ENCODE assay signal across 9 cellular contexts in the genomic region with DNA sequence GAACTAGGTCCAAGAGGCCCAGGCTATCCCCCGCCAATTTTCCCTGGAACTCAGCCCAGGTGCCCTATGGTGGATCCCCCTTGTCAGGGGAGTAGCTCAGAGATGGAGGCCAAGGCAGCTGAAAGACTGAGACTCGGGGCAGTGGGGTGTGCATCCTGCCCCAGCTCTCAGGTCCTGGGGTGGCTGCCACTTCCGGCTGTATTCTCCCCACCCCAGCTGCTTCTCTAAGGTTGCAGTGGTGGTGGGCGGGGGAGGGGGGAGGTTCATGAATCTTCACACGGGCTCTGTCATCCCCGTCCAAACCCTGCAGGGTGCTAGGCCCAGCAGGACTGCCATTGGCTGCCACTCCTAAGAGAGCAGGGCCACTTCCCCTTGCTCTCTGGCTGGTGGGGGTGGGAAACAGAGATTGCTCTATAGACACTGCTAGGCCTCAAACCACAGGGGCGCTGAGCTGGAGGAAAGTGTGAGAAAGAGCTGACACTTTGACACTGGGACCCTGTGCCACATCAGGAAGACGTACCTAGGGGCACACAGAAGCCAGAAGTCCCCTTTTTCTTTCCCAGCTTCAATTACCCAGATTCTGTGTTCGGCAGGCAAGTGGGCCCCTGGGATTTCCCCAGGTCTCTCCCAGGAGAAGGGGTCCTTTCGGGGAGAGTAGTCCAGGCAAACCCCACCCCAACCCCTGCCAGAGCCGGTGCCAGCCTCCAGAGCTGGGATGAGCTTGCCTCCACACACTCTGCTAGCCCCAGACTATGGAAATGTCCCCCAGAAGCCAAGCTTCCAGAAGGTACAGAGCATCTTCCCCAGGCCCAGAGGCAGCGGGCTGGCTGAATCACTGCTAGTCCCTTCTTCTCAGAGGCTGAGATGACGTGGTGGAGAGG. TPM values are rescaled to one million over a fixed set of nuclear protein-coding genes. Genes with fewer than 3 reads are reported as not detected.
DNase-seq lines count a peak whose midpoint lies in the region; ATAC-seq, FAIRE-seq and TF ChIP-seq lines count a peak whose summit lies in the region.
"Had no signal": no experiment of that assay in that cellular context is flagged by ENCODE, and none has a peak within 500 bp of the region (broad histone marks: within the 10 kb centered on the region; RNA-seq: fewer than 3 reads in every experiment).

No MANE protein-coding gene starts in this region.

- no peak overlapping the region for H3K23ac ChIP-seq in H9 (ENCODE audit: insufficient read length, low read depth, low read length)

- no peak overlapping the region for H4K91ac ChIP-seq in H9 (ENCODE audit: insufficient read length, low read depth, low read length)

- in situ Hi-C loops in HepG2 (cut with HindIII; ENCODE audit: extremely low pct_ligation_motif_present, low pct_unique_long_range_greater_than_20kb): no loop called here

- H2BK120ac ChIP-seq in H9 (ENCODE audit: low read depth, low read length, poor library complexity, severe bottlenecking): no peak overlapping the region

- DNase-seq in right lobe of liver (peak in 2 of 3 donors; percentile 48 to 69), HepG2 (ENCODE audit: low spot score) (no peak), H9 (no peak), NCI-H146 (lab: John Stamatoyannopoulos, UW) (no peak)
- DNase-seq in activated CD4-positive, alpha-beta T cell treated with anti-CD3 and anti-CD28 coated beads for 48 hours: peak; percentile 86
- peak; percentile 61 for DNase-seq in stimulated activated CD8-positive, alpha-beta memory T cell treated with anti-CD3 and anti-CD28 coated beads, Interleukin-12 subunit alpha, Interleukin-12 subunit beta, amount 100 ng/mL, for 1 hour (ENCODE audit: low read depth)

- H3K9me3 ChIP-seq in right lobe of liver: no peaks in the 10 kb centered on the region
- H3K9me3 ChIP-seq in HepG2 (ENCODE audit: low read length): no peaks in the 10 kb centered on the region
- H3K9me3 ChIP-seq in H9 (ENCODE audit: control insufficient read depth, low read depth, low read length): no peaks in the 10 kb centered on the region
- H3K9me3 ChIP-seq: A549 had no signal

- TF ChIP-seq EP300 in HepG2 (IDR thresholded peaks at IDR 0.05; ENCODE audit: low read depth in 2 of 2, low read length in 2 of 2): no peak
- TF ChIP-seq EP300 in HepG2 (CRISPR knock-in tag; IDR thresholded peaks at IDR 0.05; ENCODE audit: borderline replicate concordance): no peak

- no peak overlapping the region for H3K4ac ChIP-seq in H9 (ENCODE audit: low read depth, low read length)

- no peak overlapping the region for H3K27ac Mint-ChIP-seq in H9

- no peak overlapping the region for H2BK12ac ChIP-seq in H9 (ENCODE audit: insufficient read length, low read depth, low read length)

- H4K5ac ChIP-seq in H9 (ENCODE audit: insufficient read length, low read depth, low read length): no peak overlapping the region

- ATAC-seq in right lobe of liver (peak; percentile 33 to 59 (median 50)), HepG2 (no peak), HG03521 (IDR thresholded peaks at IDR 0.05; ENCODE audit: unreplicated experiment) (peak; percentile 75), esophagus mucosa (peak; percentile 59)
- ATAC-seq: A549 had no signal

- CTCF ChIA-PET in HepG2 (lab: Yijun Ruan, JAX; ENCODE audit: low intra/inter-chr PET ratio, low total read pairs): no interaction called here

- H3K27ac ChIP-seq in right lobe of liver (no peak overlapping the region), HepG2 (ENCODE audit: extremely low read length, insufficient read depth, low read length) (no peak overlapping the region), H9 (ENCODE audit: insufficient read length, low read depth, low read length) (no peak overlapping the region)
- H3K27ac ChIP-seq: A549 had no signal

- FAIRE-seq in HepG2 (lab: Jason Lieb, UNC): no peak
- FAIRE-seq: A549 had no signal

- TF ChIP-seq CTCF in right lobe of liver (IDR thresholded peaks at IDR 0.05) (no peak), HepG2 (CRISPR knock-in tag; IDR thresholded peaks at IDR 0.05) (no peak), H9 (conservative IDR thresholded peaks at IDR 0.05) (no peak)

- H3K27me3 ChIP-seq in right lobe of liver (no peaks in the 10 kb centered on the region), HepG2 (ENCODE audit: control insufficient read depth in 1 of 2, insufficient read depth in 2 of 2, low read length in 2 of 2) (no peaks in the 10 kb centered on the region), H9 (ENCODE audit: insufficient read depth, low read length) (no peaks in the 10 kb centered on the region)

- BruUV-seq in HepG2 (replicated peaks; lab: Mats Ljungman, UMichigan): no TSS peak

- no peak overlapping the region for H4K8ac ChIP-seq in H9 (replicated peaks; ENCODE audit: insufficient read length, low read depth, low read length)

- TF ChIP-seq POLR2A in right lobe of liver (IDR thresholded peaks at IDR 0.05): no peak
- no peak for TF ChIP-seq POLR2A in HepG2 (IDR thresholded peaks at IDR 0.05; ENCODE audit: insufficient read depth in 1 of 2, low read depth in 2 of 2, low read length in 2 of 2)

- H3K4me2 ChIP-seq in HepG2 (ENCODE audit: low read depth, low read length) (no peak overlapping the region), H9 (ENCODE audit: insufficient read depth, insufficient read length, low read length) (no peak overlapping the region)
- H3K4me2 ChIP-seq: A549 had no signal

- H3K9me3 Mint-ChIP-seq in H9: peaks cover 0 to 47% of the 10 kb centered on the region in 2 experiments; a peak in 2 of 5 replicates

- WGBS in right lobe of liver (ENCODE audit: insufficient coverage, low coverage, low lambda C conversion rate, missing lambda C conversion rate): 54% methylated on average over 5 of the region's 13 CpGs
- WGBS in HepG2 (ENCODE audit: low lambda C conversion rate): 60% methylated on average over 2 of the region's 13 CpGs
- WGBS in H9 (ENCODE audit: extremely low coverage, insufficient read length, low lambda C conversion rate): no CpG with 5 or more reads among the region's 13 CpGs

- POLR2A ChIA-PET in HepG2 (lab: Yijun Ruan, JAX): no interaction called here

- H3K27me3 Mint-ChIP-seq in H9 (ENCODE audit: low read depth): peaks cover 14% of the 10 kb centered on the region

- H3K36me3 ChIP-seq in right lobe of liver: no peaks in the 10 kb centered on the region
- no peaks in the 10 kb centered on the region for H3K36me3 ChIP-seq in HepG2 (replicated peaks in 1 of 2; ENCODE audit: control insufficient read depth in 1 of 2, insufficient read depth in 2 of 2, low read length in 2 of 2)

- no peak overlapping the region for H2BK20ac ChIP-seq in H9 (ENCODE audit: low read depth, low read length, poor library complexity, severe bottlenecking)

- H3K4me3 Mint-ChIP-seq in H9: no peak overlapping the region

- no peaks in the 10 kb centered on the region for H4K20me1 ChIP-seq in HepG2 (ENCODE audit: insufficient read depth, low read length)
- H4K20me1 ChIP-seq in H9 (ENCODE audit: control insufficient read depth, insufficient read depth, insufficient read length): no peaks in the 10 kb centered on the region

- intact Hi-C loops in right lobe of liver (cut with DNase I): no loop called here
- intact Hi-C loops in HepG2 (cut with micrococcal nuclease; ENCODE audit: unreplicated experiment): no loop called here

- no peak overlapping the region for H2BK15ac ChIP-seq in H9 (ENCODE audit: low read depth, low read length)

- H2AFZ ChIP-seq in HepG2 (ENCODE audit: low read length) (no peak overlapping the region), H9 (ENCODE audit: low read length) (no peak overlapping the region)

- no peak overlapping the region for H2AK5ac ChIP-seq in H9 (ENCODE audit: insufficient read length, low read length)

- no peaks in the 10 kb centered on the region for H3K79me2 ChIP-seq in HepG2 (ENCODE audit: insufficient read depth, low read length)
- no peaks in the 10 kb centered on the region for H3K79me2 ChIP-seq in H9 (ENCODE audit: insufficient read depth, low read length)

- no peaks in the 10 kb centered on the region for H3K23me2 ChIP-seq in H9 (ENCODE audit: insufficient read length, low read depth, low read length, poor library complexity, severe bottlenecking)

- no peaks in the 10 kb centered on the region for H3K79me1 ChIP-seq in H9 (ENCODE audit: insufficient read depth, low read depth, low read length, poor library complexity, severe bottlenecking)

- H3K9ac ChIP-seq in HepG2 (ENCODE audit: insufficient read depth, low read depth, low read length) (no peak overlapping the region), H9 (ENCODE audit: extremely low read depth, insufficient read length, low read length) (no peak overlapping the region)

- H2BK5ac ChIP-seq in H9 (ENCODE audit: insufficient read length, low read length): no peak overlapping the region

- TF ChIP-seq RAD21 in HepG2 (CRISPR knock-in tag; IDR thresholded peaks at IDR 0.05): no peak

- H3K18ac ChIP-seq in H9 (ENCODE audit: insufficient read length, low read depth, low read length): no peak overlapping the region

- H3T11ph ChIP-seq in H9 (ENCODE audit: low read length): no peak overlapping the region

- H3K4me1 Mint-ChIP-seq in H9: peaks cover 2 to 4% of the 10 kb centered on the region in 2 experiments; a peak in 2 of 4 replicates

- no peaks in the 10 kb centered on the region; a peak in 1 of 7 replicates for H3K36me3 Mint-ChIP-seq in H9 (ENCODE audit: insufficient read depth in 1 of 3, low read depth in 3 of 3)

- H3K4me1 ChIP-seq in right lobe of liver: no peaks in the 10 kb centered on the region
- peaks cover 24% of the 10 kb centered on the region for H3K4me1 ChIP-seq in HepG2 (ENCODE audit: insufficient read depth, low read length)
- H3K4me1 ChIP-seq in H9 (ENCODE audit: insufficient read depth, low read length): no peaks in the 10 kb centered on the region; the same call in 1 of the 2 replicates
- H3K4me1 ChIP-seq: A549 had no signal

- H3K14ac ChIP-seq in H9 (ENCODE audit: insufficient read depth, low read length): no peak overlapping the region

- peak overlapping the region in 2 of 3 donors; percentile 14 to 29 for H3K4me3 ChIP-seq in right lobe of liver
- no peak overlapping the region for H3K4me3 ChIP-seq in HepG2 (replicated peaks in 1 of 3; ENCODE audit: insufficient read depth in 1 of 3, low read depth in 2 of 3, low read length in 3 of 3)
- H3K4me3 ChIP-seq: A549 had no signal

- H3K56ac ChIP-seq in H9 (ENCODE audit: insufficient read length, low read depth, low read length): no peak overlapping the region

RNA-seq across cellular contexts. Expression of a gene that starts 1.6 kb away (rescaled TPM):
- 1 to 10 TPM; 1.7 to 5.7 (median 3.3) TPM for total RNA-seq in right lobe of liver
- total RNA-seq in HepG2 (2016; rRNA removed; fragmentation: Illumina TruSeq; extraction: Trizol): not detected in 2 replicates
- not detected in 2 replicates for total RNA-seq in HepG2 (2016; cell fraction: cytosol; rRNA removed; fragmentation: Illumina TruSeq; extraction: Trizol; ENCODE audit: low read depth)
- not detected in 2 replicates for total RNA-seq in HepG2 (2016; cell fraction: insoluble cytoplasmic fraction; rRNA removed; fragmentation: Illumina TruSeq; extraction: Trizol)
- total RNA-seq in HepG2 (2016; cell fraction: membrane; rRNA removed; fragmentation: Illumina TruSeq; extraction: Trizol): not detected in 2 replicates
- total RNA-seq in HepG2 (2016; cell fraction: nucleus; rRNA removed; fragmentation: Illumina TruSeq; extraction: Trizol): not detected in 2 replicates
- polyA plus RNA-seq in HepG2 (2011; rRNA removed): 0.08 and 0.09 TPM in 2 replicates
- 0.11 and 0.12 TPM in 2 replicates for polyA plus RNA-seq in HepG2 (2011; cell fraction: cytosol; rRNA removed)
- polyA plus RNA-seq in HepG2 (2011; cell fraction: nucleus; rRNA removed): 0.03 and 0.10 TPM in 2 replicates
- 0.11 TPM in 1 of 2 replicates, not detected in the other for polyA plus RNA-seq in HepG2 (2012)
- polyA plus RNA-seq in HepG2 (2016; cell fraction: cytosol; fragmentation: Illumina TruSeq; extraction: Trizol; ENCODE audit: low read depth): not detected in 2 replicates
- not detected in 2 replicates for polyA plus RNA-seq in HepG2 (2016; cell fraction: insoluble cytoplasmic fraction; fragmentation: Illumina TruSeq; extraction: Trizol; ENCODE audit: low read depth)
- not detected in 2 replicates for polyA plus RNA-seq in HepG2 (2016; cell fraction: membrane; fragmentation: Illumina TruSeq; extraction: Trizol; ENCODE audit: low read depth)
- polyA plus RNA-seq in HepG2 (2016; cell fraction: nucleus; fragmentation: Illumina TruSeq; extraction: Trizol; ENCODE audit: insufficient read depth, low read depth): not detected in 2 replicates
- polyA minus RNA-seq in HepG2 (2011; rRNA and poly(A)+ RNA removed; ENCODE audit: low replicate concordance): 0.07 TPM in 1 of 2 replicates, not detected in the other
- polyA minus RNA-seq in HepG2 (2011; cell fraction: cytosol; rRNA and poly(A)+ RNA removed): not detected in 2 replicates
- polyA minus RNA-seq in HepG2 (2011; cell fraction: nucleus; rRNA and poly(A)+ RNA removed): not detected in 2 replicates
- 1.6 TPM for total RNA-seq in esophagus mucosa
- not detected in 2 replicates for total RNA-seq in H9 (2021)
- polyA plus RNA-seq: A549 had no signal

RNA-seq across cellular contexts. Expression of a gene that starts 42.6 kb away (rescaled TPM):
- 10 to 100 TPM in 4 of 6 experiments, 1 to 10 TPM in 2; 2.9 to 30.7 (median 16.5) TPM for total RNA-seq in right lobe of liver
- 0.49 and 1.1 TPM in 2 replicates for total RNA-seq in HepG2 (2016; rRNA removed; fragmentation: Illumina TruSeq; extraction: Trizol)
- not detected in 2 replicates for total RNA-seq in HepG2 (2016; cell fraction: cytosol; rRNA removed; fragmentation: Illumina TruSeq; extraction: Trizol; ENCODE audit: low read depth)
- total RNA-seq in HepG2 (2016; cell fraction: insoluble cytoplasmic fraction; rRNA removed; fragmentation: Illumina TruSeq; extraction: Trizol): 0.34 and 1.1 TPM in 2 replicates
- 0.15 and 0.17 TPM in 2 replicates for total RNA-seq in HepG2 (2016; cell fraction: membrane; rRNA removed; fragmentation: Illumina TruSeq; extraction: Trizol)
- total RNA-seq in HepG2 (2016; cell fraction: nucleus; rRNA removed; fragmentation: Illumina TruSeq; extraction: Trizol): 0.68 and 1.3 TPM in 2 replicates
- polyA plus RNA-seq in HepG2 (2011; rRNA removed): 1.8 and 3.8 TPM in 2 replicates
- polyA plus RNA-seq in HepG2 (2011; cell fraction: cytosol; rRNA removed): 1.5 and 1.7 TPM in 2 replicates
- polyA plus RNA-seq in HepG2 (2011; cell fraction: nucleus; rRNA removed): 3.5 and 4.1 TPM in 2 replicates
- polyA plus RNA-seq in HepG2 (2012): 3.9 and 5.5 TPM in 2 replicates
- polyA plus RNA-seq in HepG2 (2016; cell fraction: cytosol; fragmentation: Illumina TruSeq; extraction: Trizol; ENCODE audit: low read depth): 0.06 and 0.21 TPM in 2 replicates
- 0.59 and 0.69 TPM in 2 replicates for polyA plus RNA-seq in HepG2 (2016; cell fraction: insoluble cytoplasmic fraction; fragmentation: Illumina TruSeq; extraction: Trizol; ENCODE audit: low read depth)
- 0.15 and 0.25 TPM in 2 replicates for polyA plus RNA-seq in HepG2 (2016; cell fraction: membrane; fragmentation: Illumina TruSeq; extraction: Trizol; ENCODE audit: low read depth)
- 2.0 and 2.7 TPM in 2 replicates for polyA plus RNA-seq in HepG2 (2016; cell fraction: nucleus; fragmentation: Illumina TruSeq; extraction: Trizol; ENCODE audit: insufficient read depth, low read depth)
- polyA minus RNA-seq in HepG2 (2011; rRNA and poly(A)+ RNA removed; ENCODE audit: low replicate concordance): 2.4 TPM in 1 of 2 replicates, not detected in the other
- 0.53 and 1.3 TPM in 2 replicates for polyA minus RNA-seq in HepG2 (2011; cell fraction: cytosol; rRNA and poly(A)+ RNA removed)
- polyA minus RNA-seq in HepG2 (2011; cell fraction: nucleus; rRNA and poly(A)+ RNA removed): 2.1 and 2.9 TPM in 2 replicates
- total RNA-seq in esophagus mucosa: 0.36 TPM
- 0.11 TPM in 1 of 2 replicates, not detected in the other for total RNA-seq in H9 (2021)
- polyA plus RNA-seq: A549 had no signal

Comparison
In these comparisons a context has a peak if more than half of its experiments do, and no peak if none do; other contexts are left out.
1. DNase-seq: peak in right lobe of liver (2 of 3), activated CD4-positive, alpha-beta T cell treated with anti-CD3 and anti-CD28 coated beads for 48 hours (single experiment) and stimulated activated CD8-positive, alpha-beta memory T cell treated with anti-CD3 and anti-CD28 coated beads, Interleukin-12 subunit alpha, Interleukin-12 subunit beta, amount 100 ng/mL, for 1 hour (single experiment); none in HepG2 (single experiment), H9 (single experiment) and NCI-H146 (single experiment).
2. H3K4me3 ChIP-seq: peak in right lobe of liver (2 of 3); none in HepG2 (0 of 3).